In genomic region chr12:106248177-106248848, GRCh38 we compare ENCODE assay signal across 8 cellular contexts. TPM values are rescaled to one million over a fixed set of nuclear protein-coding genes. Genes with fewer than 3 reads are reported as not detected.
DNase-seq lines count a peak whose midpoint lies in the region; ATAC-seq and TF ChIP-seq lines count a peak whose summit lies in the region.

No MANE protein-coding gene starts in this region.

- no peaks in the 10 kb centered on the region for H3K9me3 Mint-ChIP-seq in natural killer cell treated with Interleukin-12 subunit alpha and Interleukin-12 subunit beta and Interleukin-15 and Interleukin-18, amount 100 ng/mL, for 72 hours

- peak; percentile 66 for DNase-seq in G401 (ENCODE audit: low spot score)
- DNase-seq in LHCN-M2 (ENCODE audit: low read depth): peak; percentile 72
- DNase-seq in activated naive CD4-positive, alpha-beta T cell treated with Interleukin-2 at 50 U/mL for 16 hours: peak; percentile 23
- peak; percentile 51 to 81 for DNase-seq in foreskin fibroblast
- no peak for DNase-seq in natural killer cell treated with Interleukin-12 subunit alpha and Interleukin-12 subunit beta and Interleukin-15 and Interleukin-18, amount 100 ng/mL, for 72 hours (ENCODE audit: low spot score)
- no peak for DNase-seq in NK-92 (lab: John Stamatoyannopoulos, UW; ENCODE audit: unreplicated experiment)

- TF ChIP-seq CTCF in foreskin fibroblast (IDR thresholded peaks at IDR 0.05; ENCODE audit: low read depth, low read length): no peak

- H3K27ac ChIP-seq in urinary bladder (ENCODE audit: low read depth): peak overlapping the region; percentile 95

- H3K4me1 ChIP-seq in urinary bladder (ENCODE audit: insufficient read depth): peaks cover 7% of the 10 kb centered on the region

- in situ Hi-C loops in G401 (cut with HindIII; ENCODE audit: low sequenced_read_pairs): no loop called here

- WGBS in urinary bladder: 1% methylated on average over 55 of the region's 55 CpGs

- H3K4me3 Mint-ChIP-seq in natural killer cell treated with Interleukin-12 subunit alpha and Interleukin-12 subunit beta and Interleukin-15 and Interleukin-18, amount 100 ng/mL, for 72 hours: peak overlapping the region; percentile 20

- H3K36me3 ChIP-seq in urinary bladder (ENCODE audit: insufficient read depth): no peaks in the 10 kb centered on the region

- peaks cover 0 to 13% of the 10 kb centered on the region in 2 donors for H3K27me3 Mint-ChIP-seq in natural killer cell treated with Interleukin-12 subunit alpha and Interleukin-12 subunit beta and Interleukin-15 and Interleukin-18, amount 100 ng/mL, for 72 hours

- peak; percentile 14 for ATAC-seq in GM21528 (IDR thresholded peaks at IDR 0.05; ENCODE audit: low FRiP score, unreplicated experiment)
- ATAC-seq in natural killer cell treated with Interleukin-12 subunit alpha and Interleukin-12 subunit beta and Interleukin-15 and Interleukin-18, amount 100 ng/mL, for 72 hours: peak; percentile 37 to 52

- peaks cover 7 to 10% of the 10 kb centered on the region in 2 donors for H3K4me1 Mint-ChIP-seq in natural killer cell treated with Interleukin-12 subunit alpha and Interleukin-12 subunit beta and Interleukin-15 and Interleukin-18, amount 100 ng/mL, for 72 hours (ENCODE audit: low read depth in 2 of 2)

- H3K27ac Mint-ChIP-seq in natural killer cell treated with Interleukin-12 subunit alpha and Interleukin-12 subunit beta and Interleukin-15 and Interleukin-18, amount 100 ng/mL, for 72 hours: no peak overlapping the region

- H3K4me3 ChIP-seq in foreskin fibroblast (ENCODE audit: low read depth in 1 of 2, low read length in 2 of 2) (peak overlapping the region; percentile 52 to 63), urinary bladder (ENCODE audit: low read depth, low read length) (peak overlapping the region; percentile 76)

- no peaks in the 10 kb centered on the region for H3K36me3 Mint-ChIP-seq in natural killer cell treated with Interleukin-12 subunit alpha and Interleukin-12 subunit beta and Interleukin-15 and Interleukin-18, amount 100 ng/mL, for 72 hours

RNA-seq across cellular contexts. Expression of gene CKAP4, which starts 0.5 kb away (rescaled TPM):
- 50.9 and 54.4 TPM in 2 replicates for total RNA-seq in G401 (2014; rRNA removed; shearing (Covaris generic))
- total RNA-seq in LHCN-M2 (2014; rRNA removed) (177 and 193 TPM in 2 replicates), urinary bladder (93.3 TPM)
- 202 TPM for polyA plus RNA-seq in LHCN-M2 (2012)
- 1 to 10 TPM; 1.1 to 3.3 TPM for total RNA-seq in natural killer cell treated with Interleukin-12 subunit alpha and Interleukin-12 subunit beta and Interleukin-15 and Interleukin-18, amount 100 ng/mL, for 72 hours
- polyA plus RNA-seq in urinary bladder: 40.8 TPM

RNA-seq across cellular contexts. Expression of gene TCP11L2, which starts 54.2 kb away (rescaled TPM):
- 12.7 and 12.9 TPM in 2 replicates for total RNA-seq in G401 (2014; rRNA removed; shearing (Covaris generic))
- total RNA-seq in LHCN-M2 (2014; rRNA removed) (2.6 and 5.1 TPM in 2 replicates), urinary bladder (66.8 TPM)
- 2.5 TPM for polyA plus RNA-seq in LHCN-M2 (2012)
- 1 to 10 TPM; 3.5 to 5.8 TPM for total RNA-seq in natural killer cell treated with Interleukin-12 subunit alpha and Interleukin-12 subunit beta and Interleukin-15 and Interleukin-18, amount 100 ng/mL, for 72 hours
- polyA plus RNA-seq in urinary bladder: 10.2 TPM

Comparison
In these comparisons a context has a peak if more than half of its experiments do, and no peak if none do; other contexts are left out.
1. DNase-seq: peak in G401 (single experiment), LHCN-M2 (single experiment), activated naive CD4-positive, alpha-beta T cell treated with Interleukin-2 at 50 U/mL for 16 hours (single experiment) and foreskin fibroblast (2 of 2); none in natural killer cell treated with Interleukin-12 subunit alpha and Interleukin-12 subunit beta and Interleukin-15 and Interleukin-18, amount 100 ng/mL, for 72 hours (single experiment) and NK-92 (single experiment).
2. RNA of gene CKAP4, which starts 0.5 kb away (total RNA-seq): 177 to 193 TPM in LHCN-M2, 93.3 TPM in urinary bladder (single experiment) and 50.9 to 54.4 TPM in G401; 1.1 to 3.3 TPM in natural killer cell treated with Interleukin-12 subunit alpha and Interleukin-12 subunit beta and Interleukin-15 and Interleukin-18, amount 100 ng/mL, for 72 hours; every median in the first group is over 10 times any median in the second.